In the genomic region with DNA sequence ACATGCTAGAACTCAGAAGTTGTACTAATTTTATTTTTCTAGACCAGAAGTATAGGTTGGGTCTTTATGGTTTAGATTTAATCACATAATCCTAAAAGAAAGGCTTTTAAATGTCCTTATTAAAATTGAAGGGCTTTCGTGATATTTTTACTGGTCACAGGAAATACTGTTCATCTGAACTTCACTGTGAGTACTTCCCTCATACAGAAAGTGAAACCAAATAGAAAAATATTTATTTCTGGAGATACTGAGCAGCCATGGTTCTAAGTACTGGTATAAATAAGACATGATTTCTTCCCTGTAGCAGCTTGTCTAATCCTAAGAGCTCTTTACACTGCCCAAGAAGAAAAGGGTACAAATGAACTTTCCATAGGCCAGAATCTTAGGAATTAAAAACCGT, we compare ENCODE assay signal across 8 cellular contexts. TPM values are rescaled to one million over a fixed set of nuclear protein-coding genes. Genes with fewer than 3 reads are reported as not detected.
A peak's percentile ranks its signal among the peaks of the same experiment; 100 is the strongest.
DNase-seq lines count a peak whose midpoint lies in the region; ATAC-seq, FAIRE-seq and TF ChIP-seq lines count a peak whose summit lies in the region.

No MANE protein-coding gene starts in this region.

- H3F3A ChIP-seq in OCI-LY1 (ENCODE audit: insufficient read depth, low read length), result no peaks in the 10 kb centered on the region

- peaks cover 44% of the 10 kb centered on the region for H3K4me1 ChIP-seq in OCI-LY1 (ENCODE audit: insufficient read depth, low read length, severe bottlenecking)

- no peak overlapping the region for H2AFZ ChIP-seq in OCI-LY1 (ENCODE audit: low read length)

- peak overlapping the region; percentile 69 for H3K9ac ChIP-seq in OCI-LY1 (ENCODE audit: low read length)

- ATAC-seq in GM21526 (IDR thresholded peaks at IDR 0.05; ENCODE audit: low FRiP score, unreplicated experiment), result peak; percentile 47
- peak; percentile 27 to 55 (median 50) for ATAC-seq in natural killer cell

- no peaks in the 10 kb centered on the region for H3K27me3 Mint-ChIP-seq in natural killer cell (ENCODE audit: low read depth in 2 of 2)

- no peaks in the 10 kb centered on the region for H3K36me3 Mint-ChIP-seq in natural killer cell

- H3K4me1 Mint-ChIP-seq in natural killer cell, result peaks cover 60 to 69% of the 10 kb centered on the region in 2 donors

- H3K9me2 ChIP-seq in OCI-LY1 (ENCODE audit: low read depth, low read length), result no peaks in the 10 kb centered on the region

- peak overlapping the region; percentile 8 for H3K27ac ChIP-seq in OCI-LY1 (ENCODE audit: low read depth, low read length, poor library complexity, severe bottlenecking)

- H3K36me3 ChIP-seq in OCI-LY1 (ENCODE audit: insufficient read depth, low read length), result no peaks in the 10 kb centered on the region

- H3K9me3 ChIP-seq in OCI-LY1 (ENCODE audit: low read length), result no peaks in the 10 kb centered on the region

- H3K9me3 Mint-ChIP-seq in natural killer cell, result no peaks in the 10 kb centered on the region

- peak; percentile 45 for FAIRE-seq in colon (lab: Jason Lieb, UNC)

- intact Hi-C loops in natural killer cell (cut with micrococcal nuclease), result loop anchor here (1.0 to 5.0 kb wide), 5 partner anchors 9 to 276 kb away; no protein-coding TSS in a partner anchor

- H3K79me2 ChIP-seq in OCI-LY1 (ENCODE audit: insufficient read depth, low read length), result peaks cover 56% of the 10 kb centered on the region

- H3K4me3 ChIP-seq in OCI-LY1 (ENCODE audit: low read depth, low read length, poor library complexity, severe bottlenecking), result peak overlapping the region; percentile 70

- H3K27ac Mint-ChIP-seq in natural killer cell, result peak overlapping the region; percentile 94 to 97

- peak overlapping the region; percentile 95 for H3K4me2 ChIP-seq in OCI-LY1 (ENCODE audit: low read length)

- TF ChIP-seq CTCF in OCI-LY1 (IDR thresholded peaks at IDR 0.05; ENCODE audit: low read length), result no peak
- TF ChIP-seq CTCF in natural killer cell (IDR thresholded peaks at IDR 0.05), result no peak

- H3K4me3 Mint-ChIP-seq in natural killer cell, result peak overlapping the region; percentile 91

- DNase-seq in CD1c-positive myeloid dendritic cell (ENCODE audit: extremely low spot score) (peak; percentile 49), natural killer cell (no peak), NCI-H446 treated with DMSO at 0.1 percent for 48 hours (lab: John Stamatoyannopoulos, UW) (no peak), NCI-H2107 (lab: John Stamatoyannopoulos, UW) (no peak), NCI-H774 (lab: John Stamatoyannopoulos, UW) (no peak)

- 0 out of 2 replicates have a peak, but pooled peaks cover 3% of the 10 kb centered on the region for H4K20me1 ChIP-seq in OCI-LY1 (ENCODE audit: insufficient read depth, low read length)

- no peaks in the 10 kb centered on the region for H3K27me3 ChIP-seq in OCI-LY1 (ENCODE audit: insufficient read depth, low read length)

RNA-seq across cellular contexts. Expression of gene SNRK, which starts 2.0 kb away (rescaled TPM):
- total RNA-seq in natural killer cell, result 100 to 1,000 TPM; 177 to 209 (median 186) TPM
